8 cellular contexts compared by ENCODE assay signal in the genomic region with DNA sequence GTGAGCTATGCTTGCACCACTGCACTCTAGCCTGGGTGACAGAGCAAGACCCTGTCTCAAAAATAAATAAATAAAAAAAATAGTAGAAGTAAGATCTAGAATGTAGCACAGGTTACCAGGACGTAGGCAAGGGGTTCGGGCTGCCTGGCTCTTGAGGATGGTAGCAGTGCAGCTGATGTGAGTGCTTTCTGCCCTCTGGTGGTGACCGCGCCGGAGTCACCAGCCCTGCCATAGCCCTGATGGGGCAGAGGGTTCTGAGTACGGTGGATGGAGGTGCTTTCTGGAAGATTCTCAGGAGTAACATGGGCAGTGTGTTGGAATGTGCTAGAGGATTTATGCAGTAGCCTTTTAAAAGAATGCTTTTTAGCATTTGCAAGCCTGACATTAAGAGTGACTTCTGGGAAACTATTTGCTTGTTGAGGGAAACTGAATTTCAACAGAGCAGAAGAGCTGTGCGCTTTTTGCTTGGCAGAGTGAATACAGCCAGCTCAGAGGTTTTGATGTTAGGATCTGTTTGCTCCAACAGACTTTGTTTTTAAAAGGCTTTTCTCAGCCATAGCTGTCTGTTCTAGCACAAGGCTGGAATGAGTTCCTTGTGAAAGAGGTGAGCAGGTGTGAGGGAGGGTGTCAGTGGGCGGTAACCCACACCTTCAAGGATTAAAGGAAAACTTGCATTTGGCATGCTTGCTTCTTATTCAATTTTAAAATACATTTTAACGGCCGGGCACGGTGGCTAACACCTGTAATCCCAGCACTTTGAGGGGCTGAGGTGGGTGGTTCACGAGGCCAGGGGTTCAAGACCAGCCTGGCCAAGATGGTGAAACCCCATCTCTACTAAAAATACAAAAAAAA.
DNase-seq lines count a peak whose midpoint lies in the region; ATAC-seq and TF ChIP-seq lines count a peak whose summit lies in the region.

No MANE protein-coding gene starts in this region.

- no peaks in the 10 kb centered on the region for H3K27me3 ChIP-seq in hepatocyte
- H3K27me3 ChIP-seq in smooth muscle cell (ENCODE audit: low read depth), result no peaks in the 10 kb centered on the region

- TF ChIP-seq CTCF in hepatocyte (IDR thresholded peaks at IDR 0.05; ENCODE audit: poor library complexity) (peak; percentile 78), smooth muscle cell (IDR thresholded peaks at IDR 0.05; ENCODE audit: borderline replicate concordance, insufficient read depth, poor library complexity, severe bottlenecking) (peak; percentile 59)

- H3K79me2 ChIP-seq in hepatocyte, result peaks cover 15% of the 10 kb centered on the region
- H3K79me2 ChIP-seq in smooth muscle cell (ENCODE audit: low read depth), result peaks cover 8% of the 10 kb centered on the region

- H3K9me2 ChIP-seq in hepatocyte (replicated peaks; ENCODE audit: insufficient read depth), result no peaks in the 10 kb centered on the region

- no peak overlapping the region for H3K4me2 ChIP-seq in hepatocyte
- H3K4me2 ChIP-seq in smooth muscle cell, result no peak overlapping the region

- H3K27ac ChIP-seq in hepatocyte, result no peak overlapping the region
- H3K27ac ChIP-seq in smooth muscle cell (ENCODE audit: low read depth), result no peak overlapping the region

- WGBS in hepatocyte (ENCODE audit: low lambda C conversion rate, missing lambda C conversion rate), result 73% methylated on average over 12 of the region's 12 CpGs
- 73% methylated on average over 12 of the region's 12 CpGs for WGBS in smooth muscle cell (ENCODE audit: low lambda C conversion rate)

- H3K4me1 ChIP-seq in hepatocyte (ENCODE audit: insufficient read depth) (peaks cover 13% of the 10 kb centered on the region), smooth muscle cell (ENCODE audit: low read depth) (no peaks in the 10 kb centered on the region)

- H3K4me3 ChIP-seq in hepatocyte, result no peak overlapping the region
- H3K4me3 ChIP-seq in smooth muscle cell, result no peak overlapping the region

- DNase-seq in ELR (ENCODE audit: low read depth) (peak; percentile 72), LHCN-M2 (ENCODE audit: low read depth) (peak; percentile 45), T-helper 9 cell (peak; percentile 47), amygdala (lab: John Stamatoyannopoulos, UW) (peak in 32 of 56 donors; percentile 3 to 66 (median 33)), hepatocyte (ENCODE audit: low spot score) (peak; percentile 78), smooth muscle cell (lab: John Stamatoyannopoulos, UW; ENCODE audit: unreplicated experiment) (no peak)

- H3K36me3 ChIP-seq in hepatocyte (replicated peaks; ENCODE audit: insufficient read depth, low read depth) (peaks cover 4% of the 10 kb centered on the region), smooth muscle cell (ENCODE audit: low read depth) (peaks cover 4% of the 10 kb centered on the region)

- H2AFZ ChIP-seq in hepatocyte, result no peak overlapping the region
- no peak overlapping the region for H2AFZ ChIP-seq in smooth muscle cell (ENCODE audit: low read depth)

- H3K9me3 ChIP-seq in hepatocyte (ENCODE audit: low read depth) (no peaks in the 10 kb centered on the region), smooth muscle cell (replicated peaks; ENCODE audit: low read depth) (no peaks in the 10 kb centered on the region)

- peaks cover 5% of the 10 kb centered on the region for H4K20me1 ChIP-seq in hepatocyte (ENCODE audit: insufficient read depth, poor library complexity, severe bottlenecking)
- H4K20me1 ChIP-seq in smooth muscle cell (ENCODE audit: low read depth), result peaks cover 70% of the 10 kb centered on the region

- H3K9ac ChIP-seq in smooth muscle cell (ENCODE audit: low read depth), result no peak overlapping the region

- ATAC-seq in HG03460 (IDR thresholded peaks at IDR 0.05; ENCODE audit: unreplicated experiment) (no peak), GM18520 (IDR thresholded peaks at IDR 0.05; ENCODE audit: unreplicated experiment) (no peak)

- H3F3A ChIP-seq in smooth muscle cell (ENCODE audit: low read depth), result no peaks in the 10 kb centered on the region
